Comparison of ENCODE assay signal across 8 cellular contexts in genomic region chr9:70406446-70406862, GRCh38. TPM values are rescaled to one million over a fixed set of nuclear protein-coding genes. Genes with fewer than 3 reads are reported as not detected.
A peak's percentile ranks its signal among the peaks of the same experiment; 100 is the strongest.
DNase-seq lines count a peak whose midpoint lies in the region; ATAC-seq and TF ChIP-seq lines count a peak whose summit lies in the region.

No MANE protein-coding gene starts in this region.

- no peaks in the 10 kb centered on the region for H3K36me3 ChIP-seq in stomach smooth muscle (ENCODE audit: control insufficient read depth in 2 of 2, insufficient read depth in 2 of 2, low read length in 2 of 2)

- H3K27me3 Mint-ChIP-seq in activated naive CD8-positive, alpha-beta T cell treated with anti-CD3 and anti-CD28 coated beads, Interleukin-2, amount 50 U/mL, for 24 hours: peaks cover under 1% of the 10 kb centered on the region
- H3K27me3 Mint-ChIP-seq in glutamatergic neuron (ENCODE audit: unreplicated experiment): peaks cover 5% of the 10 kb centered on the region

- H3K4me3 Mint-ChIP-seq in activated naive CD8-positive, alpha-beta T cell treated with anti-CD3 and anti-CD28 coated beads, Interleukin-2, amount 50 U/mL, for 24 hours: peak overlapping the region; percentile 79
- H3K4me3 Mint-ChIP-seq in glutamatergic neuron (ENCODE audit: unreplicated experiment): no peak overlapping the region

- peaks cover 84% of the 10 kb centered on the region for H3K4me1 Mint-ChIP-seq in activated naive CD8-positive, alpha-beta T cell treated with anti-CD3 and anti-CD28 coated beads, Interleukin-2, amount 50 U/mL, for 24 hours
- no peaks in the 10 kb centered on the region for H3K4me1 Mint-ChIP-seq in glutamatergic neuron (ENCODE audit: low read depth, unreplicated experiment)

- peak; percentile 14 for DNase-seq in GM12865 (ENCODE audit: low read depth)
- DNase-seq in activated naive CD8-positive, alpha-beta T cell treated with anti-CD3 and anti-CD28 coated beads, Interleukin-2, amount 50 U/mL, for 24 hours: peak; percentile 47
- no peak for DNase-seq in lower leg skin (ENCODE audit: low spot score in 2 of 2)
- DNase-seq in glutamatergic neuron: no peak

- H3K36me3 Mint-ChIP-seq in activated naive CD8-positive, alpha-beta T cell treated with anti-CD3 and anti-CD28 coated beads, Interleukin-2, amount 50 U/mL, for 24 hours (ENCODE audit: low read depth): peaks cover 5% of the 10 kb centered on the region
- H3K36me3 Mint-ChIP-seq in glutamatergic neuron (ENCODE audit: unreplicated experiment): no peaks in the 10 kb centered on the region

- H3K27ac Mint-ChIP-seq in activated naive CD8-positive, alpha-beta T cell treated with anti-CD3 and anti-CD28 coated beads, Interleukin-2, amount 50 U/mL, for 24 hours: peak overlapping the region; percentile 95
- no peak overlapping the region for H3K27ac Mint-ChIP-seq in glutamatergic neuron (ENCODE audit: unreplicated experiment)

- H3K27me3 ChIP-seq in layer of hippocampus (ENCODE audit: control insufficient read depth, insufficient read depth, low read length) (no peaks in the 10 kb centered on the region), stomach smooth muscle (ENCODE audit: control insufficient read depth in 1 of 2, insufficient read depth in 2 of 2, low read length in 2 of 2) (no peaks in the 10 kb centered on the region)

- H3K4me1 ChIP-seq in stomach smooth muscle (ENCODE audit: control insufficient read depth, insufficient read depth, low read length): peaks cover 69% of the 10 kb centered on the region

- peak overlapping the region; percentile 69 for H3K27ac ChIP-seq in layer of hippocampus (ENCODE audit: low read depth, low read length)
- peak overlapping the region; percentile 49 for H3K27ac ChIP-seq in stomach smooth muscle (ENCODE audit: low read length)

- no peaks in the 10 kb centered on the region for H3K9me3 Mint-ChIP-seq in activated naive CD8-positive, alpha-beta T cell treated with anti-CD3 and anti-CD28 coated beads, Interleukin-2, amount 50 U/mL, for 24 hours
- H3K9me3 Mint-ChIP-seq in glutamatergic neuron (ENCODE audit: unreplicated experiment): no peaks in the 10 kb centered on the region

- TF ChIP-seq POLR2A in lower leg skin (IDR thresholded peaks at IDR 0.05): no peak

- no peaks in the 10 kb centered on the region for H3K9me3 ChIP-seq in stomach smooth muscle (ENCODE audit: control insufficient read depth in 2 of 2, low read length in 2 of 2)

- TF ChIP-seq CTCF in GM12865 (IDR thresholded peaks at IDR 0.05; ENCODE audit: insufficient read depth, low read depth, low read length, missing control alignments) (no peak), lower leg skin (IDR thresholded peaks at IDR 0.05) (no peak), glutamatergic neuron (IDR thresholded peaks at IDR 0.05; ENCODE audit: partially characterized antibody, unreplicated experiment) (no peak)

- intact Hi-C loops in lower leg skin (cut with DNase I; ENCODE audit: low total_unique reads): no loop called here

- peak overlapping the region in 1 of 2 donors; percentile 23 for H3K9ac ChIP-seq in stomach smooth muscle (ENCODE audit: low read length in 2 of 2)

- ATAC-seq in GM21390 (IDR thresholded peaks at IDR 0.05; ENCODE audit: unreplicated experiment) (peak; percentile 72), HG03565 (IDR thresholded peaks at IDR 0.05; ENCODE audit: unreplicated experiment) (peak; percentile 72)
- ATAC-seq in activated naive CD8-positive, alpha-beta T cell treated with anti-CD3 and anti-CD28 coated beads, Interleukin-2, amount 50 U/mL, for 24 hours: peak; percentile 81

- WGBS in lower leg skin, 2 donors: 47 to 63% methylated on average over 6 of the region's 6 CpGs

- H3K4me3 ChIP-seq in GM12865 (ENCODE audit: low read depth, low read length): no peak overlapping the region
- peak overlapping the region; percentile 2 to 44 for H3K4me3 ChIP-seq in stomach smooth muscle (ENCODE audit: low read length in 2 of 2)
- H3K4me3 ChIP-seq in lower leg skin (ENCODE audit: low read depth, poor library complexity, severe bottlenecking): no peak overlapping the region

RNA-seq across cellular contexts. Expression of gene KLF9, which starts 8.0 kb away (rescaled TPM):
- total RNA-seq in lower leg skin: 100 to 1,000 TPM in 2 of 4 donors, 10 to 100 TPM in 2; 71.5 to 198 (median 104) TPM
- 0.25 TPM for total RNA-seq in glutamatergic neuron (ENCODE audit: unreplicated experiment)

Comparison
In these comparisons a context has a peak if more than half of its experiments do, and no peak if none do; other contexts are left out.
1. DNase-seq: peak in GM12865 (single experiment) and activated naive CD8-positive, alpha-beta T cell treated with anti-CD3 and anti-CD28 coated beads, Interleukin-2, amount 50 U/mL, for 24 hours (single experiment); none in lower leg skin (0 of 2) and glutamatergic neuron (single experiment).
2. H3K4me3 ChIP-seq: peak in stomach smooth muscle (2 of 2); none in GM12865 (single experiment) and lower leg skin (single experiment).
3. RNA of gene KLF9, which starts 8.0 kb away (total RNA-seq): 71.5 to 198 TPM in lower leg skin; 0.25 TPM in glutamatergic neuron (single experiment); every median in the first group is over 10 times any median in the second.
4. Peak in every context shown above with its lines, with median percentiles within 50 percentile points of each other: ATAC-seq.